23 cellular contexts compared by ENCODE assay signal in genomic region chr1:63951076-63951946, GRCh38.
A peak's percentile ranks its signal among the peaks of the same experiment; 100 is the strongest.
DNase-seq lines count a peak whose midpoint lies in the region; ATAC-seq and TF ChIP-seq lines count a peak whose summit lies in the region.
"Had no signal": no experiment of that assay in that cellular context is flagged by ENCODE, and none has a peak within 500 bp of the region (broad histone marks: within the 10 kb centered on the region; RNA-seq: fewer than 3 reads in every experiment).

No MANE protein-coding gene starts in this region.

- no peak overlapping the region for H3K9ac ChIP-seq in endodermal cell (ENCODE audit: extremely low read depth, low read length, poor library complexity, severe bottlenecking)

- H3K9me3 ChIP-seq in endodermal cell (ENCODE audit: control insufficient read depth, low read length) (peaks cover 19% of the 10 kb centered on the region), left lung (peaks cover 0 to 15% of the 10 kb centered on the region in 2 donors), psoas muscle (peaks cover 8% of the 10 kb centered on the region), right cardiac atrium (ENCODE audit: control insufficient read depth, low read length) (peaks cover 2% of the 10 kb centered on the region)
- H3K9me3 ChIP-seq: MG63, prostate gland had no signal

- intact Hi-C loops in left lung (cut with DNase I): no loop called here
- intact Hi-C loops in psoas muscle (cut with DNase I): loop anchor here in 1 of 2 donors (5.0 kb wide), 1 partner anchor 79 kb away; no protein-coding TSS in a partner anchor
- intact Hi-C loops in right cardiac atrium (cut with DNase I): no loop called here

- H3K4me3 Mint-ChIP-seq in endodermal cell: no peak overlapping the region
- H3K4me3 Mint-ChIP-seq: activated naive CD4-positive, alpha-beta T cell treated with anti-CD3 and anti-CD28 coated beads, Interleukin-2, amount 10 ng/mL, durations not matched to agents 7 days and 5 days; brain; IgD-negative memory B cell had no signal

- H3K27me3 ChIP-seq in endodermal cell (ENCODE audit: control insufficient read depth, insufficient read depth, low read length, poor library complexity, severe bottlenecking) (no peaks in the 10 kb centered on the region), left lung (no peaks in the 10 kb centered on the region), psoas muscle (ENCODE audit: insufficient read depth in 3 of 3, low read length in 2 of 3) (no peaks in the 10 kb centered on the region), right cardiac atrium (ENCODE audit: control insufficient read depth, insufficient read depth) (no peaks in the 10 kb centered on the region)
- H3K27me3 ChIP-seq: MG63 had no signal

- peaks cover 19% of the 10 kb centered on the region for H3K36me3 Mint-ChIP-seq in endodermal cell (ENCODE audit: low read depth)
- H3K36me3 Mint-ChIP-seq: activated naive CD4-positive, alpha-beta T cell treated with anti-CD3 and anti-CD28 coated beads, Interleukin-2, amount 10 ng/mL, durations not matched to agents 7 days and 5 days had no signal

- TF ChIP-seq CTCF in AG10803 (conservative IDR thresholded peaks at IDR 0.05; ENCODE audit: low read length): no peak
- no peak for TF ChIP-seq CTCF in endodermal cell (conservative IDR thresholded peaks at IDR 0.05)
- TF ChIP-seq CTCF in left lung (IDR thresholded peaks at IDR 0.05): no peak
- TF ChIP-seq CTCF in psoas muscle (IDR thresholded peaks at IDR 0.05): no peak

- DNase-seq in AG10803 (ENCODE audit: low read depth) (peak; percentile 51), NCI-H226 (peak; percentile 50), endodermal cell (no peak), left lung (no peak), psoas muscle (no peak), right cardiac atrium (no peak)
- DNase-seq: activated naive CD4-positive, alpha-beta T cell treated with anti-CD3 and anti-CD28 coated beads, Interleukin-2, amount 10 ng/mL, durations not matched to agents 7 days and 5 days; activated T-cell treated with anti-CD3 and anti-CD28 coated beads, Interleukin-2, amount 50 U/mL, for 48 hours; COR-L47; foreskin melanocyte; left colon; MG63; NCI-H146; NCI-H2171; NCI-H526; stimulated activated CD4-positive, alpha-beta T cell treated with anti-CD3 and anti-CD28 coated beads, Interleukin-4, amount 100 ng/mL, for 4 hours had no signal

- ATAC-seq in left lung (peak; percentile 25), psoas muscle (no peak), right cardiac atrium (no peak), HG02610 (IDR thresholded peaks at IDR 0.05; ENCODE audit: unreplicated experiment) (no peak), HG03571 (IDR thresholded peaks at IDR 0.05; ENCODE audit: unreplicated experiment) (no peak)
- ATAC-seq: activated CD4-positive, CD25-positive, alpha-beta regulatory T cell treated with anti-CD3 and anti-CD28 coated beads, Interleukin-2, amount 50 U/mL, for 24 hours; left colon had no signal

- H3K27ac ChIP-seq in endodermal cell (ENCODE audit: low read depth, low read length): no peak overlapping the region
- H3K27ac ChIP-seq in left lung: no peak overlapping the region
- H3K27ac ChIP-seq in psoas muscle: no peak overlapping the region
- no peak overlapping the region for H3K27ac ChIP-seq in right cardiac atrium (ENCODE audit: low read length)
- H3K27ac ChIP-seq: prostate gland had no signal

- H3K36me3 ChIP-seq in endodermal cell (ENCODE audit: control insufficient read depth, insufficient read depth, low read length) (no peaks in the 10 kb centered on the region), left lung (no peaks in the 10 kb centered on the region), psoas muscle (ENCODE audit: insufficient read depth in 1 of 2, low read depth in 1 of 2) (no peaks in the 10 kb centered on the region)
- H3K36me3 ChIP-seq: MG63, prostate gland had no signal

- H3K4me1 Mint-ChIP-seq in endodermal cell: peaks cover 5% of the 10 kb centered on the region
- H3K4me1 Mint-ChIP-seq: activated naive CD4-positive, alpha-beta T cell treated with anti-CD3 and anti-CD28 coated beads, Interleukin-2, amount 10 ng/mL, durations not matched to agents 7 days and 5 days; IgD-negative memory B cell had no signal

- 33 to 85% methylated on average over 2 to 5 of the region's 5 CpGs for WGBS in endodermal cell (ENCODE audit: insufficient coverage in 1 of 2, insufficient read length in 1 of 2), 2 experiments
- WGBS in psoas muscle, 3 donors: 70 to 74% (median 72%) methylated on average over 5 of the region's 5 CpGs
- WGBS in right cardiac atrium: 64% methylated on average over 5 of the region's 5 CpGs

- H3K4me1 ChIP-seq in endodermal cell (ENCODE audit: control insufficient read depth, insufficient read depth, low read length): no peaks in the 10 kb centered on the region
- peaks cover 5 to 8% of the 10 kb centered on the region in 2 donors for H3K4me1 ChIP-seq in left lung
- peaks cover 11% of the 10 kb centered on the region for H3K4me1 ChIP-seq in psoas muscle
- peaks cover 6% of the 10 kb centered on the region for H3K4me1 ChIP-seq in right cardiac atrium (ENCODE audit: control insufficient read depth, insufficient read depth, low read length)
- H3K4me1 ChIP-seq: prostate gland had no signal

- no peak overlapping the region for H3K4me3 ChIP-seq in AG10803 (ENCODE audit: low read length)
- H3K4me3 ChIP-seq in endodermal cell (ENCODE audit: low read length): no peak overlapping the region
- H3K4me3 ChIP-seq in left lung: no peak overlapping the region
- no peak overlapping the region for H3K4me3 ChIP-seq in psoas muscle
- no peak overlapping the region for H3K4me3 ChIP-seq in right cardiac atrium (ENCODE audit: low read length)
- H3K4me3 ChIP-seq: MG63, prostate gland, smooth muscle cell had no signal

- no peaks in the 10 kb centered on the region for H3K27me3 Mint-ChIP-seq in endodermal cell (ENCODE audit: insufficient read depth)

- H3K9me3 Mint-ChIP-seq in endodermal cell: peaks cover 24% of the 10 kb centered on the region

- H3K27ac Mint-ChIP-seq in endodermal cell: peak overlapping the region; percentile 52
- H3K27ac Mint-ChIP-seq: activated naive CD4-positive, alpha-beta T cell treated with anti-CD3 and anti-CD28 coated beads, Interleukin-2, amount 10 ng/mL, durations not matched to agents 7 days and 5 days; IgD-negative memory B cell had no signal

Comparison
In these comparisons a context has a peak if more than half of its experiments do, and no peak if none do; other contexts are left out.
1. DNase-seq: peak in AG10803 (single experiment) and NCI-H226 (single experiment); none in endodermal cell (single experiment), left lung (0 of 2), psoas muscle (0 of 2) and right cardiac atrium (0 of 3).